Comparison of ENCODE assay signal across 10 cellular contexts in genomic region chr18:9506046-9506792, GRCh38. TPM values are rescaled to one million over a fixed set of nuclear protein-coding genes. Genes with fewer than 3 reads are reported as not detected.
DNase-seq lines count a peak whose midpoint lies in the region; ATAC-seq and TF ChIP-seq lines count a peak whose summit lies in the region.
"Had no signal": no experiment of that assay in that cellular context is flagged by ENCODE, and none has a peak within 500 bp of the region (broad histone marks: within the 10 kb centered on the region; RNA-seq: fewer than 3 reads in every experiment).

No MANE protein-coding gene starts in this region.

- DNase-seq in GM23248 (peak; percentile 21), NCI-H187 treated with DMSO at 0.1 percent for 48 hours (lab: John Stamatoyannopoulos, UW) (peak; percentile 33), amniotic epithelial cell (ENCODE audit: low read depth) (peak; percentile 24), mucosa of descending colon (peak in 1 of 3 donors; percentile 52), HuH-7.5 (ENCODE audit: low spot score) (no peak)

- 73 to 76% methylated on average over 4 of the region's 4 CpGs for WGBS in GM23248 (ENCODE audit: low coverage in 1 of 2, low lambda C conversion rate in 2 of 2, missing lambda C conversion rate in 2 of 2), 2 experiments

- no peak overlapping the region for H3K4me2 ChIP-seq in GM23248 (ENCODE audit: unreplicated experiment)

- in situ Hi-C loops in GM23248 (cut with MboI), result no loop called here

- no peak overlapping the region for H3K27ac ChIP-seq in GM23248
- H3K27ac ChIP-seq: adrenal gland had no signal

- H2AFZ ChIP-seq in GM23248, result no peak overlapping the region

- no peaks in the 10 kb centered on the region for H3K9me3 ChIP-seq in GM23248 (ENCODE audit: low read depth)
- peaks cover 11% of the 10 kb centered on the region for H3K9me3 ChIP-seq in mucosa of descending colon
- H3K9me3 ChIP-seq: adrenal gland had no signal

- H3K4me1 ChIP-seq in GM23248 (ENCODE audit: insufficient read depth), result 0 out of 2 replicates have a peak, but pooled peaks cover 6% of the 10 kb centered on the region
- peaks cover 3% of the 10 kb centered on the region for H3K4me1 ChIP-seq in mucosa of descending colon (ENCODE audit: low read depth)

- H3K4me3 ChIP-seq in GM23248, result no peak overlapping the region
- no peak overlapping the region for H3K4me3 ChIP-seq in mucosa of descending colon
- H3K4me3 ChIP-seq: adrenal gland had no signal

- intact Hi-C loops in mucosa of descending colon (cut with DNase I, micrococcal nuclease), result no loop called here

- TF ChIP-seq CTCF in mucosa of descending colon (IDR thresholded peaks at IDR 0.05), result no peak

- peaks cover 7% of the 10 kb centered on the region; the same call in 1 of the 2 replicates for H4K20me1 ChIP-seq in GM23248 (ENCODE audit: insufficient read depth)

- no peaks in the 10 kb centered on the region for H3K9me2 ChIP-seq in GM23248 (ENCODE audit: insufficient read depth)

- H3K9ac ChIP-seq in GM23248, result no peak overlapping the region

- H3F3A ChIP-seq in GM23248 (ENCODE audit: insufficient read depth), result no peaks in the 10 kb centered on the region

- H3K27me3 ChIP-seq in GM23248 (replicated peaks; ENCODE audit: insufficient read depth), result no peaks in the 10 kb centered on the region
- H3K27me3 ChIP-seq: adrenal gland had no signal

- ATAC-seq in mucosa of descending colon, result peak; percentile 86
- ATAC-seq in GM18870 (IDR thresholded peaks at IDR 0.05; ENCODE audit: unreplicated experiment), result no peak
- no peak for ATAC-seq in GM19035 (IDR thresholded peaks at IDR 0.05; ENCODE audit: unreplicated experiment)
- ATAC-seq in HG03159 (IDR thresholded peaks at IDR 0.05; ENCODE audit: unreplicated experiment), result no peak
- ATAC-seq: stimulated activated effector memory CD8-positive, alpha-beta T cell treated with anti-CD3 and anti-CD28 coated beads, Interleukin-12 subunit alpha, Interleukin-12 subunit beta, amount 100 ng/mL, for 72 hours had no signal

- H3K79me2 ChIP-seq in GM23248 (ENCODE audit: insufficient read depth), result peaks cover 100% of the 10 kb centered on the region

- H3K36me3 ChIP-seq in GM23248 (ENCODE audit: low read depth) (no peaks in the 10 kb centered on the region), mucosa of descending colon (ENCODE audit: low read depth) (no peaks in the 10 kb centered on the region)
- H3K36me3 ChIP-seq: adrenal gland had no signal

RNA-seq across cellular contexts. Expression of gene RALBP1, which starts 30.9 kb away (rescaled TPM):
- total RNA-seq in GM23248 (2014; rRNA removed; shearing (Covaris generic)), result 83.9 and 90.4 TPM in 2 replicates
- 44.7 and 49.9 TPM in 2 replicates for polyA plus RNA-seq in GM23248 (2016; fragmentation: Nextera tagmentation; extraction: Ambion mirVana)
- total RNA-seq in mucosa of descending colon, result 10 to 100 TPM; 51.1 to 80.3 (median 51.1) TPM
